In the genomic region with DNA sequence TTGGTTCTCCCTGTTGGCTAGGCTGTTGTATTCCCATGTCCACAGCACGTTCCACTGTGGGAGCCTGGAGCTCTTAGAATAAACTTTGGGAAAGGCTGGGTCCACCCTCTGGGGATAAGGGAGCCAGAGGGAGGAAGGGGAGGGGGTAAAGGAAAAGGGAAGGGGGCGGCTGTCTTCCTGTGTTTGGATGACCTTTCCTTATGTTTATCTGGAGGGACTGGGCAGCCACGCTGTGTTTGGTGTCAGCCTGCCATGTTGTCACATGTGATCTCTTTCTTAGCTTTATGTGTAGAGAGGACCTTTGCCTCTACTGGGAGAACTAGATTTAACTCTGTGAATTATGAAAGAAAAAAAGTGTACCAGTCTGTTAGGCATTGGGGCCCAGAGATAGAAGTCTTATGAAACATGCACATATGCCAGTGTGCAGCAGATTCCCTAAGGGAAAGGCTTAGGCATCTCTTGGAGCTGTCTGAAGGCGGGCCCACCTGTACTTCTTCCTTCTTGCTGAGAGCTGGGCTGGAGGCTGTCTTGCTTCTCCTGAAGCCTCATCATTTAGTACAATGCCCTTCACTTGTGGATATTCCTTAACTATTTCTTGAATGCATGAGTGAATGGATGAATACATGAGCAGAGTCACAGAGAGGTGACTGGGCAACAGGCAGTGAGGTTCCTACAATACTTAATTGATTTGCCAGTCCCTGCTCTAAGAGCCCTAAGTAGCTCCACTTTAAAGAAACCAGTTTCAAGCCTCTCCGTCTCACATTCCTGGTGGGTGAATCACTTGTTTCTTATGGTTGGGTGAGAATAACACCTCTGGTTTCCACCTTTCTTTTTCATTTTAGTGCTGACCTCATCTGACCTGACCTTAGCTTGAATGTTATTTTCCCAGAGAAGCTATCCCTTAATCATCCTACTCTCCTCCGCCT, we compare ENCODE assay signal across 10 cellular contexts.
A peak's percentile ranks its signal among the peaks of the same experiment; 100 is the strongest.
DNase-seq lines count a peak whose midpoint lies in the region; ATAC-seq and TF ChIP-seq lines count a peak whose summit lies in the region.
"Had no signal": no experiment of that assay in that cellular context is flagged by ENCODE, and none has a peak within 500 bp of the region (broad histone marks: within the 10 kb centered on the region; RNA-seq: fewer than 3 reads in every experiment).

No MANE protein-coding gene starts in this region.

- H3K4me2 ChIP-seq in PC-3 (ENCODE audit: low read length): peak overlapping the region; percentile 45

- H3K27ac ChIP-seq in PC-3 (ENCODE audit: low read length) (peak overlapping the region; percentile 60), mesodermal cell (ENCODE audit: low read depth, low read length, severe bottlenecking) (peak overlapping the region; percentile 50)

- H3K4me1 ChIP-seq in PC-3 (ENCODE audit: insufficient read depth, low read length): peaks cover 70% of the 10 kb centered on the region
- peaks cover 21% of the 10 kb centered on the region for H3K4me1 ChIP-seq in mesodermal cell (ENCODE audit: control insufficient read depth, insufficient read depth, low read length, poor library complexity, severe bottlenecking)
- H3K4me1 ChIP-seq: BE2C had no signal

- ATAC-seq in PC-3 (peak; percentile 38), esophagus mucosa (peak; percentile 84), GM18873 (IDR thresholded peaks at IDR 0.05; ENCODE audit: low FRiP score, unreplicated experiment) (no peak)

- TF ChIP-seq CTCF in PC-3 (conservative IDR thresholded peaks at IDR 0.05; ENCODE audit: low read depth, low read length): no peak

- TSS peak; percentile 27 for BruUV-seq in PC-3 (replicated peaks; lab: Mats Ljungman, UMichigan)

- H3K9me2 ChIP-seq in PC-3 (replicated peaks; ENCODE audit: low read length): no peaks in the 10 kb centered on the region

- H3K9ac ChIP-seq in PC-3 (ENCODE audit: low read length): no peak overlapping the region

- CTCF ChIA-PET in PC-3 (lab: Charles Lee): interaction anchor here (1.1 kb wide), 1 partner anchor 36 kb away, joined by 3 read pairs; no protein-coding TSS in a partner anchor

- no peaks in the 10 kb centered on the region for H3K36me3 ChIP-seq in PC-3 (ENCODE audit: low read depth, low read length)
- no peaks in the 10 kb centered on the region for H3K36me3 ChIP-seq in mesodermal cell (ENCODE audit: control insufficient read depth, insufficient read depth, low read length)
- H3K36me3 ChIP-seq: BE2C had no signal

- WGBS in mesodermal cell (ENCODE audit: insufficient coverage in 2 of 2), 2 experiments: 62 to 67% methylated on average over 3 of the region's 6 CpGs

- H3K4me3 ChIP-seq in PC-3 (ENCODE audit: low read length) (no peak overlapping the region), mesodermal cell (ENCODE audit: extremely low read depth, insufficient read depth, low read length, poor library complexity, severe bottlenecking) (no peak overlapping the region)

- intact Hi-C loops in PC-3 (cut with micrococcal nuclease): loop anchor here (1.0 to 2.0 kb wide), 2 partner anchors 22 to 29 kb away; no protein-coding TSS in a partner anchor

- 0 out of 2 replicates have a peak, but pooled peaks cover 3% of the 10 kb centered on the region for H3K79me2 ChIP-seq in PC-3 (ENCODE audit: low read length)

- no peaks in the 10 kb centered on the region for H4K20me1 ChIP-seq in PC-3 (ENCODE audit: low read length)

- POLR2A ChIA-PET in PC-3 (lab: Charles Lee; ENCODE audit: unreplicated experiment): interaction anchor here (0.6 to 1.0 kb wide), 6 partner anchors 26 to 66 kb away, joined by 3 to 9 read pairs (median 4); no protein-coding TSS in a partner anchor

- H3K9me3 ChIP-seq in PC-3 (ENCODE audit: low read length) (no peaks in the 10 kb centered on the region), mesodermal cell (ENCODE audit: control insufficient read depth, low read length) (no peaks in the 10 kb centered on the region)
- H3K9me3 ChIP-seq: BE2C had no signal

- no peaks in the 10 kb centered on the region for H3K27me3 ChIP-seq in PC-3 (ENCODE audit: low read length)
- H3K27me3 ChIP-seq: BE2C had no signal

- no peak overlapping the region for H2AFZ ChIP-seq in PC-3 (ENCODE audit: low read length)

- DNase-seq in AG08396 (ENCODE audit: low spot score) (peak; percentile 12), PC-3 (peak; percentile 93), KG1 (lab: John Stamatoyannopoulos, UW) (no peak), DMS79 (lab: John Stamatoyannopoulos, UW) (no peak)
- no peak for DNase-seq in activated CD4-positive, alpha-beta T cell treated with anti-CD3 and anti-CD28 coated beads for 4 hours
- DNase-seq: BE2C, NCI-H446 had no signal

- no peaks in the 10 kb centered on the region for H3F3A ChIP-seq in PC-3 (ENCODE audit: low read length, unreplicated experiment)

Comparison
In these comparisons a context has a peak if more than half of its experiments do, and no peak if none do; other contexts are left out.
1. DNase-seq: peak in AG08396 (single experiment) and PC-3 (single experiment); none in KG1 (single experiment), DMS79 (single experiment) and activated CD4-positive, alpha-beta T cell treated with anti-CD3 and anti-CD28 coated beads for 4 hours (0 of 2).